39 cellular contexts compared by ENCODE assay signal in the genomic region with DNA sequence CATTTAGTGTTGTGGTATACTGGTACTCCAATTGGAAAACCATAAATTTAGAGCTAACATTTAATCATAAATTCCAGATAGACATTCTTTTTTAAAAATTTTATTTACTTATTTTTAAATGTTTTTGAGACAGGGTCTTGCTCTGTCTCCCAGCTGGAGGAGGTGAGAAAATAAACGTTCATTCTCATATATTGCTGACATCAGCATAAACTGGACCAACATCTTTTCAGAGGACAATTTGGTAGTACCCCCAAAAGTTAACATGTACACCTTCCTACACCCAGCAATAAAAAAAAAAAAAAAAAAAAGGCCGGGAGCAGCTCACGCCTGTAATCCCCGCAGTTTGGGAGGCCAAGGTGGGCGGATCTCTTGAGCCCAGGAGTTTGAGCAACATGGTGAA. TPM values are rescaled to one million over a fixed set of nuclear protein-coding genes. Genes with fewer than 3 reads are reported as not detected.
"Had no signal": no experiment of that assay in that cellular context is flagged by ENCODE, and none has a peak within 500 bp of the region (broad histone marks: within the 10 kb centered on the region; RNA-seq: fewer than 3 reads in every experiment).

No MANE protein-coding gene starts in this region.

- H3K4me1 Mint-ChIP-seq: activated B cell treated with CpG ODN at 0.5 μM for 24 hours; activated CD4-positive, alpha-beta T cell treated with anti-CD3 and anti-CD28 coated beads, Interleukin-2, amount 10 ng/mL, durations not matched to agents 24 days and 14 days; activated T-helper 17 cell treated with anti-CD3 and anti-CD28 coated beads, Interleukin-2, amount 50 U/mL, for 72 hours had no signal

- H3K9me3 Mint-ChIP-seq: activated B cell treated with CpG ODN at 0.5 μM for 24 hours; activated CD4-positive, alpha-beta memory T cell treated with anti-CD3 and anti-CD28 coated beads for 36 hours; activated CD4-positive, alpha-beta T cell treated with anti-CD3 and anti-CD28 coated beads, Interleukin-2, amount 10 ng/mL, durations not matched to agents 24 days and 14 days; activated CD8-positive, alpha-beta T cell treated with anti-CD3 and anti-CD28 coated beads for 36 hours; activated naive CD4-positive, alpha-beta T cell treated with anti-CD3 and anti-CD28 coated beads for 36 hours; activated naive CD4-positive, alpha-beta T cell treated with anti-CD3 and anti-CD28 coated beads, Interleukin-2, amount 50 U/mL, for 72 hours; activated naive CD8-positive, alpha-beta T cell treated with anti-CD3 and anti-CD28 coated beads for 36 hours; activated T-cell treated with anti-CD3 and anti-CD28 coated beads, Interleukin-2, amount 50 U/mL, for 4 hours; activated T-cell treated with anti-CD3 and anti-CD28 coated beads, Interleukin-2, amount 50 U/mL, for 72 hours; activated T-helper 1 cell treated with anti-CD3 and anti-CD28 coated beads, Interleukin-12 subunit alpha, Interleukin-12 subunit beta, Interleukin-2, Interleukin-4 antibody, amounts not matched to agents 30 ng/mL and 10 ng/mL and 1 ng/mL, durations not matched to agents 14 hours and 24 hours and 36 hours; activated T-helper 17 cell treated with anti-CD3 and anti-CD28 coated beads, Interleukin-2, amount 50 U/mL, for 72 hours; T-helper 2 cell treated with Interferon-gamma antibody and Interleukin-4, amounts not matched to agents 5 μg/mL and 100 μg/mL, for 36 hours had no signal

- H3K4me3 ChIP-seq: adrenal gland, body of pancreas, breast epithelium had no signal

- DNase-seq: activated B cell treated with CpG ODN at 0.5 μM for 24 hours; activated CD4-positive, alpha-beta memory T cell treated with anti-CD3 and anti-CD28 coated beads for 36 hours; activated CD4-positive, alpha-beta T cell treated with anti-CD3 and anti-CD28 coated beads for 4 hours; activated CD4-positive, alpha-beta T cell treated with anti-CD3 and anti-CD28 coated beads, Interleukin-2, amount 10 ng/mL, durations not matched to agents 24 days and 14 days; activated CD4-positive, alpha-beta T cell treated with anti-CD3 and anti-CD28 coated beads, Interleukin-2, amount 50 U/mL, for 1 hour; activated CD4-positive, alpha-beta T cell treated with anti-CD3 and anti-CD28 coated beads, Interleukin-2, amount 50 U/mL, for 4 hours; activated CD4-positive, CD25-positive, alpha-beta regulatory T cell treated with anti-CD3 and anti-CD28 coated beads, Interleukin-2, amount 50 U/mL, for 72 hours; activated CD8-positive, alpha-beta memory T cell treated with anti-CD3 and anti-CD28 coated beads, Interleukin-2, amount 50 U/mL, for 4 hours; activated CD8-positive, alpha-beta T cell treated with anti-CD3 and anti-CD28 coated beads for 36 hours; activated effector memory CD4-positive, alpha-beta T cell treated with anti-CD3 and anti-CD28 coated beads, Interleukin-2, amount 50 U/mL, for 16 hours; activated gamma-delta T cell treated with Interleukin-2 at 50 U/mL for 16 hours; activated naive CD4-positive, alpha-beta T cell; activated naive CD4-positive, alpha-beta T cell treated with anti-CD3 and anti-CD28 coated beads for 36 hours; activated naive CD4-positive, alpha-beta T cell treated with anti-CD3 and anti-CD28 coated beads, Interleukin-2, amount 50 U/mL, for 16 hours; activated naive CD8-positive, alpha-beta T cell treated with anti-CD3 and anti-CD28 coated beads for 36 hours; activated T-cell treated with anti-CD3 and anti-CD28 coated beads for 4 hours; activated T-cell treated with anti-CD3 and anti-CD28 coated beads, Interleukin-2, amount 50 U/mL, for 1 hour; activated T-cell treated with anti-CD3 and anti-CD28 coated beads, Interleukin-2, amount 50 U/mL, for 4 hours; activated T-cell treated with anti-CD3 and anti-CD28 coated beads, Interleukin-2, amount 50 U/mL, for 72 hours; adrenal gland; amniotic stem cell; aorta; body of pancreas; brain microvascular endothelial cell; central memory CD4-positive, alpha-beta T cell; T-helper 2 cell; T-helper 9 cell had no signal

- H3K27ac Mint-ChIP-seq: activated B cell treated with CpG ODN at 0.5 μM for 24 hours; activated CD4-positive, alpha-beta memory T cell treated with anti-CD3 and anti-CD28 coated beads for 36 hours; activated CD4-positive, alpha-beta T cell treated with anti-CD3 and anti-CD28 coated beads, Interleukin-2, amount 10 ng/mL, durations not matched to agents 24 days and 14 days; activated CD8-positive, alpha-beta T cell treated with anti-CD3 and anti-CD28 coated beads for 36 hours; activated naive CD4-positive, alpha-beta T cell treated with anti-CD3 and anti-CD28 coated beads for 36 hours; activated naive CD4-positive, alpha-beta T cell treated with anti-CD3 and anti-CD28 coated beads, Interleukin-2, amount 50 U/mL, for 72 hours; activated naive CD8-positive, alpha-beta T cell treated with anti-CD3 and anti-CD28 coated beads for 36 hours; activated T-cell treated with anti-CD3 and anti-CD28 coated beads, Interleukin-2, amount 50 U/mL, for 72 hours; activated T-helper 1 cell treated with anti-CD3 and anti-CD28 coated beads, Interleukin-12 subunit alpha, Interleukin-12 subunit beta, Interleukin-2, Interleukin-4 antibody, amounts not matched to agents 30 ng/mL and 10 ng/mL and 1 ng/mL, durations not matched to agents 14 hours and 24 hours and 36 hours; activated T-helper 17 cell treated with anti-CD3 and anti-CD28 coated beads, Interleukin-2, amount 50 U/mL, for 72 hours; T-helper 2 cell treated with Interferon-gamma antibody and Interleukin-4, amounts not matched to agents 5 μg/mL and 100 μg/mL, for 36 hours had no signal

- H3K27me3 ChIP-seq: body of pancreas, brain microvascular endothelial cell, breast epithelium had no signal

- H3K36me3 Mint-ChIP-seq: activated CD4-positive, alpha-beta memory T cell treated with anti-CD3 and anti-CD28 coated beads for 36 hours had no signal

- H3K36me3 ChIP-seq: adrenal gland, brain microvascular endothelial cell, breast epithelium had no signal

- H3K27me3 Mint-ChIP-seq: activated CD4-positive, alpha-beta memory T cell treated with anti-CD3 and anti-CD28 coated beads for 36 hours; activated CD8-positive, alpha-beta T cell treated with anti-CD3 and anti-CD28 coated beads for 36 hours; activated naive CD8-positive, alpha-beta T cell treated with anti-CD3 and anti-CD28 coated beads for 36 hours; activated T-helper 17 cell treated with anti-CD3 and anti-CD28 coated beads, Interleukin-2, amount 50 U/mL, for 72 hours had no signal

- H3K9me3 ChIP-seq: adrenal gland, body of pancreas, breast epithelium had no signal

- FAIRE-seq: astrocyte, colon, TTC549 had no signal

- H3K27ac ChIP-seq: adrenal gland, body of pancreas, brain microvascular endothelial cell, breast epithelium, VCaP had no signal

- ATAC-seq: activated CD8-positive, alpha-beta T cell treated with anti-CD3 and anti-CD28 coated beads for 36 hours; activated naive CD4-positive, alpha-beta T cell treated with anti-CD3 and anti-CD28 coated beads, Interleukin-2, amount 50 U/mL, for 72 hours; activated T-cell treated with anti-CD3 and anti-CD28 coated beads, Interleukin-2, amount 50 U/mL, for 4 hours; activated T-cell treated with anti-CD3 and anti-CD28 coated beads, Interleukin-2, amount 50 U/mL, for 72 hours; activated T-helper 17 cell treated with anti-CD3 and anti-CD28 coated beads, Interleukin-2, amount 50 U/mL, for 72 hours; body of pancreas had no signal

- H3K4me3 Mint-ChIP-seq: activated B cell treated with CpG ODN at 0.5 μM for 24 hours; activated CD4-positive, alpha-beta memory T cell treated with anti-CD3 and anti-CD28 coated beads for 36 hours; activated CD4-positive, alpha-beta T cell treated with anti-CD3 and anti-CD28 coated beads, Interleukin-2, amount 10 ng/mL, durations not matched to agents 24 days and 14 days; activated CD8-positive, alpha-beta T cell treated with anti-CD3 and anti-CD28 coated beads for 36 hours; activated naive CD4-positive, alpha-beta T cell treated with anti-CD3 and anti-CD28 coated beads for 36 hours; activated naive CD8-positive, alpha-beta T cell treated with anti-CD3 and anti-CD28 coated beads for 36 hours; activated T-cell treated with anti-CD3 and anti-CD28 coated beads, Interleukin-2, amount 50 U/mL, for 4 hours; activated T-cell treated with anti-CD3 and anti-CD28 coated beads, Interleukin-2, amount 50 U/mL, for 72 hours; activated T-helper 1 cell treated with anti-CD3 and anti-CD28 coated beads, Interleukin-12 subunit alpha, Interleukin-12 subunit beta, Interleukin-2, Interleukin-4 antibody, amounts not matched to agents 30 ng/mL and 10 ng/mL and 1 ng/mL, durations not matched to agents 14 hours and 24 hours and 36 hours; activated T-helper 17 cell treated with anti-CD3 and anti-CD28 coated beads, Interleukin-2, amount 50 U/mL, for 72 hours; T-helper 2 cell treated with Interferon-gamma antibody and Interleukin-4, amounts not matched to agents 5 μg/mL and 100 μg/mL, for 36 hours had no signal

- H3K4me1 ChIP-seq: adrenal gland, body of pancreas, breast epithelium had no signal

RNA-seq across cellular contexts. Expression of a gene that starts 5.2 kb away (rescaled TPM):
- total RNA-seq: activated B cell treated with CpG ODN at 0.5 μM for 24 hours; activated CD4-positive, alpha-beta memory T cell treated with anti-CD3 and anti-CD28 coated beads for 36 hours; activated CD4-positive, alpha-beta T cell treated with anti-CD3 and anti-CD28 coated beads, Interleukin-2, amount 10 ng/mL, durations not matched to agents 24 days and 14 days; activated CD8-positive, alpha-beta memory T cell treated with anti-CD3 and anti-CD28 coated beads for 36 hours; activated CD8-positive, alpha-beta T cell treated with anti-CD3 and anti-CD28 coated beads for 36 hours; activated naive CD4-positive, alpha-beta T cell treated with anti-CD3 and anti-CD28 coated beads for 36 hours; activated naive CD4-positive, alpha-beta T cell treated with anti-CD3 and anti-CD28 coated beads, Interleukin-2, amount 50 U/mL, for 72 hours; activated naive CD8-positive, alpha-beta T cell treated with anti-CD3 and anti-CD28 coated beads for 36 hours; activated T-cell treated with anti-CD3 and anti-CD28 coated beads, Interleukin-2, amount 50 U/mL, for 4 hours; activated T-cell treated with anti-CD3 and anti-CD28 coated beads, Interleukin-2, amount 50 U/mL, for 72 hours; activated T-helper 1 cell treated with anti-CD3 and anti-CD28 coated beads, Interleukin-12 subunit alpha, Interleukin-12 subunit beta, Interleukin-2, Interleukin-4 antibody, amounts not matched to agents 30 ng/mL and 10 ng/mL and 1 ng/mL, durations not matched to agents 14 hours and 24 hours and 36 hours; activated T-helper 17 cell treated with anti-CD3 and anti-CD28 coated beads, Interleukin-2, amount 50 U/mL, for 72 hours; astrocyte; body of pancreas; cardiac septum; cerebellum had no signal
- polyA plus RNA-seq: adrenal gland, aorta had no signal

RNA-seq across cellular contexts. Expression of a gene that starts 29.2 kb away (rescaled TPM):
- total RNA-seq: activated B cell treated with CpG ODN at 0.5 μM for 24 hours; activated CD4-positive, alpha-beta memory T cell treated with anti-CD3 and anti-CD28 coated beads for 36 hours; activated CD4-positive, alpha-beta T cell treated with anti-CD3 and anti-CD28 coated beads, Interleukin-2, amount 10 ng/mL, durations not matched to agents 24 days and 14 days; activated CD8-positive, alpha-beta memory T cell treated with anti-CD3 and anti-CD28 coated beads for 36 hours; activated CD8-positive, alpha-beta T cell treated with anti-CD3 and anti-CD28 coated beads for 36 hours; activated naive CD4-positive, alpha-beta T cell treated with anti-CD3 and anti-CD28 coated beads for 36 hours; activated naive CD4-positive, alpha-beta T cell treated with anti-CD3 and anti-CD28 coated beads, Interleukin-2, amount 50 U/mL, for 72 hours; activated naive CD8-positive, alpha-beta T cell treated with anti-CD3 and anti-CD28 coated beads for 36 hours; activated T-cell treated with anti-CD3 and anti-CD28 coated beads, Interleukin-2, amount 50 U/mL, for 4 hours; activated T-cell treated with anti-CD3 and anti-CD28 coated beads, Interleukin-2, amount 50 U/mL, for 72 hours; activated T-helper 1 cell treated with anti-CD3 and anti-CD28 coated beads, Interleukin-12 subunit alpha, Interleukin-12 subunit beta, Interleukin-2, Interleukin-4 antibody, amounts not matched to agents 30 ng/mL and 10 ng/mL and 1 ng/mL, durations not matched to agents 14 hours and 24 hours and 36 hours; activated T-helper 17 cell treated with anti-CD3 and anti-CD28 coated beads, Interleukin-2, amount 50 U/mL, for 72 hours; astrocyte; body of pancreas; cardiac septum; cerebellum had no signal
- polyA plus RNA-seq: adrenal gland, aorta had no signal

RNA-seq across cellular contexts. Expression of a gene that starts 39.8 kb away (rescaled TPM):
- total RNA-seq: activated B cell treated with CpG ODN at 0.5 μM for 24 hours; activated T-helper 1 cell treated with anti-CD3 and anti-CD28 coated beads, Interleukin-12 subunit alpha, Interleukin-12 subunit beta, Interleukin-2, Interleukin-4 antibody, amounts not matched to agents 30 ng/mL and 10 ng/mL and 1 ng/mL, durations not matched to agents 14 hours and 24 hours and 36 hours; cardiac septum had no signal
